ENCODE assay signal across 10 cellular contexts in genomic region chr21:41396452-41397107, GRCh38. TPM values are rescaled to one million over a fixed set of nuclear protein-coding genes. Genes with fewer than 3 reads are reported as not detected.
A peak's percentile ranks its signal among the peaks of the same experiment; 100 is the strongest.
DNase-seq lines count a peak whose midpoint lies in the region; ATAC-seq and TF ChIP-seq lines count a peak whose summit lies in the region.
"Had no signal": no experiment of that assay in that cellular context is flagged by ENCODE, and none has a peak within 500 bp of the region (broad histone marks: within the 10 kb centered on the region; RNA-seq: fewer than 3 reads in every experiment).

No MANE protein-coding gene starts in this region.

- H3K27ac ChIP-seq in colonic mucosa (no peak overlapping the region), aorta (ENCODE audit: low read depth in 1 of 2, low read length in 2 of 2) (no peak overlapping the region)

- peak; percentile 35 for DNase-seq in activated CD8-positive, alpha-beta memory T cell treated with anti-CD3 and anti-CD28 coated beads for 24 hours
- DNase-seq in activated CD8-positive, alpha-beta memory T cell treated with anti-CD3 and anti-CD28 coated beads, Interleukin-2, amount 50 U/mL, for 4 hours = no peak
- peak; percentile 62 for DNase-seq in colonic mucosa
- DNase-seq in lower leg skin (ENCODE audit: low spot score in 2 of 2) = peak; percentile 61 to 88
- peak; percentile 55 to 75 for DNase-seq in aorta
- DNase-seq in OCI-M2 (lab: John Stamatoyannopoulos, UW; ENCODE audit: unreplicated experiment) = no peak
- DNase-seq: effector CD8-positive, alpha-beta T cell; NCI-H1930 had no signal

- TF ChIP-seq CTCF in colonic mucosa (IDR thresholded peaks at IDR 0.05) (no peak), lower leg skin (IDR thresholded peaks at IDR 0.05) (no peak)

- no peaks in the 10 kb centered on the region for H3K27me3 ChIP-seq in colonic mucosa
- H3K27me3 ChIP-seq in aorta (ENCODE audit: control insufficient read depth in 1 of 2, insufficient read depth in 2 of 2, low read length in 1 of 2) = no peaks in the 10 kb centered on the region

- intact Hi-C loops in colonic mucosa (cut with DNase I) (no loop called here), lower leg skin (cut with DNase I; ENCODE audit: low total_unique reads) (no loop called here), aorta (cut with DNase I) (no loop called here)

- H3K4me3 ChIP-seq in colonic mucosa = no peak overlapping the region
- no peak overlapping the region for H3K4me3 ChIP-seq in lower leg skin (ENCODE audit: low read depth, poor library complexity, severe bottlenecking)
- H3K4me3 ChIP-seq in aorta (ENCODE audit: low read length in 2 of 2) = no peak overlapping the region

- H3K9me3 ChIP-seq in colonic mucosa = no peaks in the 10 kb centered on the region
- no peaks in the 10 kb centered on the region for H3K9me3 ChIP-seq in aorta (ENCODE audit: control insufficient read depth, low read length)

- ATAC-seq in aorta (ENCODE audit: low FRiP score) (peak; percentile 50), GM18517 (IDR thresholded peaks at IDR 0.05; ENCODE audit: unreplicated experiment) (no peak), HG03097 (IDR thresholded peaks at IDR 0.05; ENCODE audit: low FRiP score, unreplicated experiment) (no peak)

- no peak overlapping the region for H3K9ac ChIP-seq in colonic mucosa (ENCODE audit: low read depth in 2 of 2, low read length in 2 of 2)

- no peaks in the 10 kb centered on the region for H3K36me3 ChIP-seq in colonic mucosa
- no peaks in the 10 kb centered on the region for H3K36me3 ChIP-seq in aorta (ENCODE audit: control insufficient read depth in 1 of 2, insufficient read depth in 2 of 2, low read length in 1 of 2)

- WGBS in lower leg skin, 2 donors = 54 to 60% methylated on average over 10 of the region's 10 CpGs
- WGBS in aorta, 2 donors = 72 to 76% methylated on average over 10 of the region's 10 CpGs

- no peak for TF ChIP-seq POLR2A in lower leg skin (IDR thresholded peaks at IDR 0.05)

- H3K4me1 ChIP-seq in colonic mucosa (peaks cover 4% of the 10 kb centered on the region), aorta (ENCODE audit: control insufficient read depth in 1 of 2, insufficient read depth in 2 of 2, low read length in 2 of 2) (no peaks in the 10 kb centered on the region)

RNA-seq across cellular contexts. Expression of gene MX1, which starts 29.5 kb away (rescaled TPM):
- 10 to 100 TPM in 1 of 2 donors, 1 to 10 TPM in 1; 7.3 to 17.7 TPM for total RNA-seq in colonic mucosa
- 10 to 100 TPM in 2 of 4 donors, 1 to 10 TPM in 2; 3.3 to 15.1 (median 9.1) TPM for total RNA-seq in lower leg skin
- 10 to 100 TPM; 41.0 to 58.1 TPM for total RNA-seq in aorta
- polyA plus RNA-seq in aorta = 10 to 100 TPM; 16.9 to 24.9 TPM

RNA-seq across cellular contexts. Expression of gene MX2, which starts 34.8 kb away (rescaled TPM):
- 1 to 10 TPM; 2.0 to 2.5 TPM for total RNA-seq in colonic mucosa
- total RNA-seq in lower leg skin = 10 to 100 TPM in 1 of 4 donors, 1 to 10 TPM in 3; 1.9 to 10.3 (median 6.0) TPM
- 10 to 100 TPM; 21.5 to 21.8 TPM for total RNA-seq in aorta
- 1 to 10 TPM in 1 of 2 donors, under 1 TPM in 1; 0.69 to 3.5 TPM for polyA plus RNA-seq in aorta

Comparison
In these comparisons a context has a peak if more than half of its experiments do, and no peak if none do; other contexts are left out.
1. DNase-seq: peak in activated CD8-positive, alpha-beta memory T cell treated with anti-CD3 and anti-CD28 coated beads for 24 hours (single experiment), colonic mucosa (single experiment), lower leg skin (2 of 2) and aorta (2 of 2); none in activated CD8-positive, alpha-beta memory T cell treated with anti-CD3 and anti-CD28 coated beads, Interleukin-2, amount 50 U/mL, for 4 hours (single experiment) and OCI-M2 (single experiment).